In genomic region chr15:89075846-89076245, GRCh38 we compare ENCODE assay signal across 1 cellular context.
TF ChIP-seq lines count a peak whose summit lies in the region.

No MANE protein-coding gene starts in this region.

TF ChIP-seq in K562, 482 proteins besides CTCF, POLR2A, EP300 and RAD21 (continued from another document and continues in another):
- TF ChIP-seq ZNF311 (CRISPR knock-in tag; IDR thresholded peaks at IDR 0.05) (0 out of 2 replicates have a peak, but pooled peaks have one; percentile 45), ZNF592 (IDR thresholded peaks at IDR 0.05) (peak; percentile 70), TCFL5 (CRISPR knock-in tag; conservative IDR thresholded peaks at IDR 0.05) (0 out of 2 replicates have a peak, but pooled peaks have one; percentile 62), HLTF (IDR thresholded peaks at IDR 0.05) (no peak), FOXO4 (CRISPR knock-in tag; IDR thresholded peaks at IDR 0.05) (no peak), RBM25 (IDR thresholded peaks at IDR 0.05; ENCODE audit: low read depth, low read length, severe bottlenecking) (no peak), DMBX1 (CRISPR knock-in tag; IDR thresholded peaks at IDR 0.05; ENCODE audit: borderline replicate concordance) (0 out of 2 replicates have a peak, but pooled peaks have one; percentile 31), STAT5B (CRISPR knock-in tag; IDR thresholded peaks at IDR 0.05) (no peak), ZNF76 (CRISPR knock-in tag; IDR thresholded peaks at IDR 0.05; ENCODE audit: borderline replicate concordance) (peak; percentile 10; the same call in 1 of the 2 replicates), NCOA2 (IDR thresholded peaks at IDR 0.05; ENCODE audit: partially characterized antibody in 2 of 2) (no peak), SRSF9 (IDR thresholded peaks at IDR 0.05; ENCODE audit: borderline replicate concordance, low read depth, low read length) (no peak), ZBTB5 (IDR thresholded peaks at IDR 0.05) (no peak), RCOR1 (IDR thresholded peaks at IDR 0.05; ENCODE audit: borderline replicate concordance in 1 of 2, low read depth in 2 of 2, low read length in 2 of 2) (no peak), NELFE (IDR thresholded peaks at IDR 0.05; ENCODE audit: insufficient read depth, insufficient read length) (no peak), YY1 (IDR thresholded peaks at IDR 0.05; ENCODE audit: borderline replicate concordance in 1 of 3, control insufficient read depth in 1 of 3, extremely low read depth in 1 of 3, insufficient read depth in 3 of 3, insufficient read length in 1 of 3, insufficient replicate concordance in 2 of 3, low read depth in 1 of 3, low read length in 2 of 3) (no peak), CXXC5 (CRISPR knock-in tag; IDR thresholded peaks at IDR 0.05) (peak; percentile 33), TAF1 (IDR thresholded peaks at IDR 0.05; ENCODE audit: control insufficient read depth, extremely low read depth, insufficient read depth, low read length, severe bottlenecking) (no peak), MLX (CRISPR knock-in tag; conservative IDR thresholded peaks at IDR 0.05) (no peak), L3MBTL2 (IDR thresholded peaks at IDR 0.05) (peak; percentile 29; the same call in 1 of the 2 replicates), MXD1 (CRISPR knock-in tag; IDR thresholded peaks at IDR 0.05; ENCODE audit: borderline replicate concordance, poor library complexity, severe bottlenecking) (no peak), NR2C2 (CRISPR knock-in tag; IDR thresholded peaks at IDR 0.05) (no peak), NR2C2 (tag; IDR thresholded peaks at IDR 0.05) (0 out of 2 replicates have a peak, but pooled peaks have one; percentile 20), KLF6 (CRISPR knock-in tag; IDR thresholded peaks at IDR 0.05; ENCODE audit: borderline replicate concordance) (no peak), MTA2 (IDR thresholded peaks at IDR 0.05; ENCODE audit: low read depth) (no peak), CUX1 (CRISPR knock-in tag; IDR thresholded peaks at IDR 0.05) (no peak), FOXK1 (CRISPR knock-in tag; IDR thresholded peaks at IDR 0.05; ENCODE audit: borderline replicate concordance) (no peak), SFPQ (IDR thresholded peaks at IDR 0.05; ENCODE audit: low read depth, low read length) (no peak), CREB3 (tag; conservative IDR thresholded peaks at IDR 0.05; ENCODE audit: low read depth) (peak; percentile 42; the same call in 1 of the 2 replicates), ZNF324 (CRISPR knock-in tag; IDR thresholded peaks at IDR 0.05) (no peak), ZNF589 (CRISPR knock-in tag; IDR thresholded peaks at IDR 0.05; ENCODE audit: low read depth) (0 out of 2 replicates have a peak, but pooled peaks have one; percentile 27), XRCC4 (IDR thresholded peaks at IDR 0.05; ENCODE audit: extremely low read depth, insufficient read depth, insufficient read length) (no peak), GTF2A2 (tag; IDR thresholded peaks at IDR 0.05) (no peak), EGR1 (conservative IDR thresholded peaks at IDR 0.05) (peak; percentile 57; the same call in 1 of the 2 replicates), HCFC1 (IDR thresholded peaks at IDR 0.05; ENCODE audit: low read depth, low read length) (no peak)
